ENCODE assay signal across 2 cellular contexts in the genomic region with DNA sequence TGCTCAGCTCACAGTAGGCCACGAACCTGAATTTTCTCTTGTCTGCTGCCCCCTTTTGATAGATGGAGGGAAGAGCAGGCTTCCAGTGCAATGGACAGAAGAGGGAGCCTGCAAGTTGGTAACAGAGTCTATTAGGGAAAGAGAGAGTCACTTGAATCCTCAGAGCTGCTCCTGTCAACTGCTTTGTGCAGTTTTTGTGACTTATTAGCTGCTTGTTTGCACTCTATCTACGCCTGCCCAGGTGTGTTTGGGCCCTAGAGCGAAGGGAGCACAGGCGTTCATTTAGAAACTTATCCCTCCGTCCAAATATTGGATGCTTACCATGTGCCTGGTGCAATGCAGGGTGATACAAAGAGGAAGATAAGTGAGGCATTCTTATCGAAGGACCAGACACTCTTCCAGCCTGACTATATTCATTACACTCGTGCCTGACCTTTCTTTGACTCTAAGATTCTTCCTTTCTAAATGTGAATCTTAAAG.
TF ChIP-seq lines count a peak whose summit lies in the region.

No MANE protein-coding gene starts in this region.

TF ChIP-seq in IMR-90, 13 proteins besides CTCF, POLR2A, EP300 and RAD21:
- TF ChIP-seq MAZ (IDR thresholded peaks at IDR 0.05; ENCODE audit: borderline replicate concordance, low read depth, low read length) (no peak), NFE2L2 (IDR thresholded peaks at IDR 0.05; ENCODE audit: low read depth, low read length) (no peak), FOS (IDR thresholded peaks at IDR 0.05; ENCODE audit: low read depth, low read length) (no peak), CEBPB (IDR thresholded peaks at IDR 0.05; ENCODE audit: low read depth, low read length) (no peak), BHLHE40 (IDR thresholded peaks at IDR 0.05; ENCODE audit: low read depth, low read length) (no peak), ELK1 (IDR thresholded peaks at IDR 0.05; ENCODE audit: borderline replicate concordance, low read depth, low read length) (no peak), SMC3 (IDR thresholded peaks at IDR 0.05; ENCODE audit: low read depth, low read length) (peak; percentile 89), MAFK (IDR thresholded peaks at IDR 0.05; ENCODE audit: low read depth, low read length) (no peak)

TF ChIP-seq in neural cell, 6 proteins besides CTCF, POLR2A, EP300 and RAD21:
- TF ChIP-seq, protein P1, sequence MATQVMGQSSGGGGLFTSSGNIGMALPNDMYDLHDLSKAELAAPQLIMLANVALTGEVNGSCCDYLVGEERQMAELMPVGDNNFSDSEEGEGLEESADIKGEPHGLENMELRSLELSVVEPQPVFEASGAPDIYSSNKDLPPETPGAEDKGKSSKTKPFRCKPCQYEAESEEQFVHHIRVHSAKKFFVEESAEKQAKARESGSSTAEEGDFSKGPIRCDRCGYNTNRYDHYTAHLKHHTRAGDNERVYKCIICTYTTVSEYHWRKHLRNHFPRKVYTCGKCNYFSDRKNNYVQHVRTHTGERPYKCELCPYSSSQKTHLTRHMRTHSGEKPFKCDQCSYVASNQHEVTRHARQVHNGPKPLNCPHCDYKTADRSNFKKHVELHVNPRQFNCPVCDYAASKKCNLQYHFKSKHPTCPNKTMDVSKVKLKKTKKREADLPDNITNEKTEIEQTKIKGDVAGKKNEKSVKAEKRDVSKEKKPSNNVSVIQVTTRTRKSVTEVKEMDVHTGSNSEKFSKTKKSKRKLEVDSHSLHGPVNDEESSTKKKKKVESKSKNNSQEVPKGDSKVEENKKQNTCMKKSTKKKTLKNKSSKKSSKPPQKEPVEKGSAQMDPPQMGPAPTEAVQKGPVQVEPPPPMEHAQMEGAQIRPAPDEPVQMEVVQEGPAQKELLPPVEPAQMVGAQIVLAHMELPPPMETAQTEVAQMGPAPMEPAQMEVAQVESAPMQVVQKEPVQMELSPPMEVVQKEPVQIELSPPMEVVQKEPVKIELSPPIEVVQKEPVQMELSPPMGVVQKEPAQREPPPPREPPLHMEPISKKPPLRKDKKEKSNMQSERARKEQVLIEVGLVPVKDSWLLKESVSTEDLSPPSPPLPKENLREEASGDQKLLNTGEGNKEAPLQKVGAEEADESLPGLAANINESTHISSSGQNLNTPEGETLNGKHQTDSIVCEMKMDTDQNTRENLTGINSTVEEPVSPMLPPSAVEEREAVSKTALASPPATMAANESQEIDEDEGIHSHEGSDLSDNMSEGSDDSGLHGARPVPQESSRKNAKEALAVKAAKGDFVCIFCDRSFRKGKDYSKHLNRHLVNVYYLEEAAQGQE (IDR thresholded peaks at IDR 0.05; ENCODE audit: borderline replicate concordance): no peak
- TF ChIP-seq SMC3 (conservative IDR thresholded peaks at IDR 0.05; ENCODE audit: poor library complexity): peak; percentile 64
